8 cellular contexts compared by ENCODE assay signal in genomic region chr12:26028953-26029740, GRCh38.
DNase-seq lines count a peak whose midpoint lies in the region; ATAC-seq, FAIRE-seq and TF ChIP-seq lines count a peak whose summit lies in the region.

No MANE protein-coding gene starts in this region.

- H3K36me3 Mint-ChIP-seq in chondrocyte (ENCODE audit: low read depth): no peaks in the 10 kb centered on the region

- H3K27me3 ChIP-seq in HepG2 (ENCODE audit: control insufficient read depth in 1 of 2, insufficient read depth in 2 of 2, low read length in 2 of 2) (no peaks in the 10 kb centered on the region), uterus (no peaks in the 10 kb centered on the region)

- CTCF ChIA-PET in HepG2 (lab: Yijun Ruan, JAX; ENCODE audit: low intra/inter-chr PET ratio, low total read pairs): interaction anchor here (1.3 to 2.0 kb wide), 2 partner anchors 590 to 593 kb away, joined by 4 to 17 read pairs; no protein-coding TSS in a partner anchor

- no TSS peak for BruUV-seq in HepG2 (replicated peaks; lab: Mats Ljungman, UMichigan)

- no peak overlapping the region for H3K4me2 ChIP-seq in HepG2 (ENCODE audit: low read depth, low read length)

- H3K9ac ChIP-seq in HepG2 (ENCODE audit: insufficient read depth, low read depth, low read length): no peak overlapping the region

- WGBS in HepG2 (ENCODE audit: low lambda C conversion rate): 48% methylated on average over 4 of the region's 4 CpGs

- H3K4me1 ChIP-seq in HepG2 (ENCODE audit: insufficient read depth, low read length) (no peaks in the 10 kb centered on the region), uterus (peaks cover 0 to 5% of the 10 kb centered on the region in 2 donors)

- in situ Hi-C loops in HepG2 (cut with HindIII; ENCODE audit: extremely low pct_ligation_motif_present, low pct_unique_long_range_greater_than_20kb): loop anchor here (5.0 kb wide), 1 partner anchor 592 kb away; no protein-coding TSS in a partner anchor

- H3K9me3 ChIP-seq in HepG2 (ENCODE audit: low read length) (no peaks in the 10 kb centered on the region), uterus (no peaks in the 10 kb centered on the region)

- TF ChIP-seq EP300 in HepG2 (IDR thresholded peaks at IDR 0.05; ENCODE audit: low read depth in 2 of 2, low read length in 2 of 2) (no peak), HepG2 (CRISPR knock-in tag; IDR thresholded peaks at IDR 0.05; ENCODE audit: borderline replicate concordance) (no peak)

- intact Hi-C loops in HepG2 (cut with micrococcal nuclease; ENCODE audit: unreplicated experiment) (loop anchor here (1.0 kb wide), 1 partner anchor 593 kb away; no protein-coding TSS in a partner anchor), uterus (cut with DNase I; ENCODE audit: low total_unique reads) (no loop called here)

- no peak overlapping the region for H3K4me3 Mint-ChIP-seq in chondrocyte (ENCODE audit: unreplicated experiment)

- TF ChIP-seq POLR2A in HepG2 (IDR thresholded peaks at IDR 0.05; ENCODE audit: insufficient read depth in 1 of 2, low read depth in 2 of 2, low read length in 2 of 2) (no peak), uterus (IDR thresholded peaks at IDR 0.05) (no peak)

- FAIRE-seq in HepG2 (lab: Jason Lieb, UNC): no peak

- no peaks in the 10 kb centered on the region for H3K27me3 Mint-ChIP-seq in chondrocyte (ENCODE audit: low read depth)

- POLR2A ChIA-PET in HepG2 (lab: Yijun Ruan, JAX): no interaction called here

- peaks cover 3% of the 10 kb centered on the region for H3K9me3 Mint-ChIP-seq in chondrocyte (ENCODE audit: low read depth)

- peak; percentile 68 for TF ChIP-seq CTCF in GM12865 (IDR thresholded peaks at IDR 0.05; ENCODE audit: insufficient read depth, low read depth, low read length, missing control alignments)
- TF ChIP-seq CTCF in chondrocyte (IDR thresholded peaks at IDR 0.05): peak; percentile 97
- peak; percentile 59 for TF ChIP-seq CTCF in HepG2 (CRISPR knock-in tag; IDR thresholded peaks at IDR 0.05)
- TF ChIP-seq CTCF in uterus (IDR thresholded peaks at IDR 0.05): peak; percentile 61 to 85 (median 74)

- H2AFZ ChIP-seq in HepG2 (ENCODE audit: low read length): no peak overlapping the region

- no peaks in the 10 kb centered on the region for H4K20me1 ChIP-seq in HepG2 (ENCODE audit: insufficient read depth, low read length)

- peak; percentile 24; the same call in 1 of the 2 replicates for TF ChIP-seq RAD21 in HepG2 (CRISPR knock-in tag; IDR thresholded peaks at IDR 0.05)

- H3K79me2 ChIP-seq in HepG2 (ENCODE audit: insufficient read depth, low read length): no peaks in the 10 kb centered on the region

- no peak overlapping the region for H3K4me3 ChIP-seq in GM12865 (ENCODE audit: low read depth, low read length)
- no peak overlapping the region for H3K4me3 ChIP-seq in HepG2 (replicated peaks in 1 of 3; ENCODE audit: insufficient read depth in 1 of 3, low read depth in 2 of 3, low read length in 3 of 3)
- H3K4me3 ChIP-seq in uterus: no peak overlapping the region

- DNase-seq in AG08396 (ENCODE audit: low spot score) (peak; percentile 27), GM12865 (ENCODE audit: low read depth) (peak; percentile 56), NCI-H748 (lab: John Stamatoyannopoulos, UW; ENCODE audit: unreplicated experiment) (peak; percentile 14), chondrocyte (ENCODE audit: low spot score) (no peak), HepG2 (ENCODE audit: low spot score) (peak; percentile 17), uterus (peak in 1 of 2 donors; percentile 37)

- H3K36me3 ChIP-seq in HepG2 (replicated peaks in 1 of 2; ENCODE audit: control insufficient read depth in 1 of 2, insufficient read depth in 2 of 2, low read length in 2 of 2) (no peaks in the 10 kb centered on the region), uterus (no peaks in the 10 kb centered on the region)

- H3K27ac ChIP-seq in HepG2 (ENCODE audit: extremely low read length, insufficient read depth, low read length): no peak overlapping the region
- peak overlapping the region; percentile 31 to 46 for H3K27ac ChIP-seq in uterus

- H3K27ac Mint-ChIP-seq in chondrocyte (ENCODE audit: unreplicated experiment): no peak overlapping the region

- ATAC-seq in HepG2 (no peak), GM19455 (IDR thresholded peaks at IDR 0.05; ENCODE audit: unreplicated experiment) (no peak), GM21528 (IDR thresholded peaks at IDR 0.05; ENCODE audit: low FRiP score, unreplicated experiment) (no peak)

- H3K4me1 Mint-ChIP-seq in chondrocyte (ENCODE audit: low read depth): peaks cover 23% of the 10 kb centered on the region

TF ChIP-seq in HepG2, 621 proteins besides CTCF, POLR2A, EP300 and RAD21:
- TF ChIP-seq SMAD3 (CRISPR knock-in tag; IDR thresholded peaks at IDR 0.05) (no peak), SMC3 (IDR thresholded peaks at IDR 0.05; ENCODE audit: low read length) (peak; percentile 41; the same call in 1 of the 2 replicates), STAG1 (CRISPR knock-in tag; IDR thresholded peaks at IDR 0.05) (peak; percentile 67)
- TF ChIP-seq, protein P1, sequence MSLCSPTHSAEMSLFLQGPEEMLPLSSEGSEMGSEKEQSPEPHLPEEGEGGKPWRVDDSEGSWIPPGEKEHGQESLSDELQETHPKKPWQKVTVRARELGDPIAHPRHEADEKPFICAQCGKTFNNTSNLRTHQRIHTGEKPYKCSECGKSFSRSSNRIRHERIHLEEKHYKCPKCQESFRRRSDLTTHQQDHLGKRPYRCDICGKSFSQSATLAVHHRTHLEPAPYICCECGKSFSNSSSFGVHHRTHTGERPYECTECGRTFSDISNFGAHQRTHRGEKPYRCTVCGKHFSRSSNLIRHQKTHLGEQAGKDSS (CRISPR knock-in tag; IDR thresholded peaks at IDR 0.05; ENCODE audit: borderline replicate concordance, low read depth): no peak
TF ChIP-seq in HepG2: peak in this region for 2.
